ENCODE assay signal across 1 cellular context in genomic region chr9:3699868-3700267, GRCh38.
TF ChIP-seq lines count a peak whose summit lies in the region.

No MANE protein-coding gene starts in this region.

TF ChIP-seq in GM23338, 12 proteins besides CTCF, POLR2A, EP300 and RAD21 (continued from another document):
- TF ChIP-seq ZNF462 (CRISPR knock-in tag; IDR thresholded peaks at IDR 0.05): no peak
- TF ChIP-seq ZNF331 (CRISPR knock-in tag; IDR thresholded peaks at IDR 0.05; ENCODE audit: low read depth): no peak
- TF ChIP-seq STAT1 (IDR thresholded peaks at IDR 0.05; ENCODE audit: unreplicated experiment): no peak
- no peak for TF ChIP-seq POLR2AphosphoS5 (IDR thresholded peaks at IDR 0.05; ENCODE audit: low read depth)
- no peak for TF ChIP-seq JUNB (IDR thresholded peaks at IDR 0.05; ENCODE audit: unreplicated experiment)
- TF ChIP-seq ETS1 (IDR thresholded peaks at IDR 0.05): no peak
